ENCODE assay signal across 13 cellular contexts in the genomic region with DNA sequence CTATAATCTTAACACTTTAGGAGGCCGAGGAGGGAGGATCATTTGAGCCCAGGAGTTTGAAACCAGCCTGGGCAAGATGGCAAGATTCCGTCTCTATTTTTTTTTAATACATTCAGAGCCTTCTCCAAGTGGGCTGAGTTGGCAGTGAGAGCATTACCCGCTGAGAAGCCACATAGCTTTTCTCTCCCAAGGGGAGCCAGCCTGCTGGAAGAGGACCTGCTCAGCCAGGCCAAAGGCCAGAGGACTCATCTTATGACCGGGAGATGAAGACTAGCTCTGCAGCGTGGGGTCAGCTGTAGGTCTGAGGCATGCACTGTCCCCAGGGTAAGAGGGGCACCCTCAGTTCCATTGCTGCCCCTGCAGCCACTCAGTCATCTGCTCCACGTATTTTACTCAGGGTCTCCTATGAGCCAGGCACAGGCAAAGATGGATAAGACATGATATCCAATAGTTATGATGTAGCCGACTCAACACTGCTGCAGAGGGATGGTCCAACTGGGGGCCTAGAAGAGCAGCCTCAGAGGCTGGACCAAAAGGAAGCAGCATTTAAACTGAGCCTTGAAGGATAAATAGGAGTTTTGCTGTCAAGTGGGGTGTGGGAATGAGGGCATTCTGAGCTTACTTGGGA. TPM values are rescaled to one million over a fixed set of nuclear protein-coding genes. Genes with fewer than 3 reads are reported as not detected.
A peak's percentile ranks its signal among the peaks of the same experiment; 100 is the strongest.
DNase-seq lines count a peak whose midpoint lies in the region; ATAC-seq and TF ChIP-seq lines count a peak whose summit lies in the region.
"Had no signal": no experiment of that assay in that cellular context is flagged by ENCODE, and none has a peak within 500 bp of the region (broad histone marks: within the 10 kb centered on the region; RNA-seq: fewer than 3 reads in every experiment).

No MANE protein-coding gene starts in this region.

- 76% methylated on average over 7 of the region's 7 CpGs for WGBS in mammary epithelial cell (ENCODE audit: low coverage, missing lambda C conversion rate)
- no CpG with 5 or more reads among the region's 7 CpGs for WGBS in mesendoderm (ENCODE audit: extremely low coverage, insufficient coverage, low lambda C conversion rate)
- 93% methylated on average over 3 to 7 of the region's 7 CpGs for WGBS in transverse colon (ENCODE audit: low coverage in 1 of 2), 2 donors

- peaks cover 39% of the 10 kb centered on the region for H3K4me1 Mint-ChIP-seq in MCF 10A (ENCODE audit: insufficient read depth, unreplicated experiment)
- H3K4me1 Mint-ChIP-seq in activated T-helper 17 cell treated with anti-CD3 and anti-CD28 coated beads, Interleukin-2, amount 50 U/mL, for 72 hours: no peaks in the 10 kb centered on the region

- H2AK5ac ChIP-seq in mesendoderm (ENCODE audit: low read length): no peak overlapping the region

- no peak overlapping the region for H2AFZ ChIP-seq in mammary epithelial cell (ENCODE audit: low read depth, low read length)

- CTCF ChIA-PET in MCF 10A (lab: Yijun Ruan, JAX) (interaction anchor here (0.7 to 21.1 kb wide), 7 partner anchors 8 to 158 kb away, joined by 3 to 847 read pairs (median 20); partner anchors contain the start of genes AVPI1 and ZFYVE27), mammary epithelial cell (lab: Charles Lee; ENCODE audit: low non-redundant PET) (no interaction called here)

- peak overlapping the region; percentile 6 for H3K23ac ChIP-seq in mesendoderm (ENCODE audit: low read length)

- H4K20me1 ChIP-seq in mammary epithelial cell (ENCODE audit: insufficient read depth, low read length): no peaks in the 10 kb centered on the region

- H3K27me3 Mint-ChIP-seq in MCF 10A (ENCODE audit: insufficient read depth, unreplicated experiment): no peaks in the 10 kb centered on the region
- peaks cover 10% of the 10 kb centered on the region for H3K27me3 Mint-ChIP-seq in activated T-helper 17 cell treated with anti-CD3 and anti-CD28 coated beads, Interleukin-2, amount 50 U/mL, for 72 hours

- H3K4me2 ChIP-seq in mammary epithelial cell (ENCODE audit: insufficient read depth, low read depth, low read length) (no peak overlapping the region), mesendoderm (ENCODE audit: low read length) (no peak overlapping the region)

- no peak overlapping the region for H3K56ac ChIP-seq in mesendoderm (ENCODE audit: low read length)

- no peak for TF ChIP-seq POLR2A in transverse colon (IDR thresholded peaks at IDR 0.05)

- H3K27ac Mint-ChIP-seq in MCF 10A (ENCODE audit: low read depth, unreplicated experiment): no peak overlapping the region
- peak overlapping the region; percentile 26 for H3K27ac Mint-ChIP-seq in activated T-helper 17 cell treated with anti-CD3 and anti-CD28 coated beads, Interleukin-2, amount 50 U/mL, for 72 hours

- peak overlapping the region; percentile 97 for H3K4me3 Mint-ChIP-seq in MCF 10A (ENCODE audit: unreplicated experiment)
- H3K4me3 Mint-ChIP-seq in activated T-helper 17 cell treated with anti-CD3 and anti-CD28 coated beads, Interleukin-2, amount 50 U/mL, for 72 hours: peak overlapping the region; percentile 83

- H3K4me3 ChIP-seq in mammary epithelial cell (replicated peaks in 1 of 3; ENCODE audit: insufficient read depth in 1 of 3, low read depth in 2 of 3, low read length in 3 of 3) (no peak overlapping the region), mesendoderm (ENCODE audit: low read length) (no peak overlapping the region), transverse colon (no peak overlapping the region)
- H3K4me3 ChIP-seq: GM12878 had no signal

- H4K8ac ChIP-seq in mesendoderm (ENCODE audit: low read depth, low read length): no peak overlapping the region

- dilution Hi-C loops in mammary epithelial cell (cut with HindIII; ENCODE audit: low sequenced_read_pairs): no loop called here

- POLR2A ChIA-PET in MCF 10A (lab: Yijun Ruan, JAX): interaction anchor here (15.2 to 20.1 kb wide), 2 partner anchors 18 to 30 kb away, joined by 539 to 915 read pairs; partner anchors contain the start of genes AVPI1 and ZFYVE27

- ATAC-seq in activated T-helper 17 cell treated with anti-CD3 and anti-CD28 coated beads, Interleukin-2, amount 50 U/mL, for 72 hours (replicated peaks): no peak
- ATAC-seq in HG02870 (IDR thresholded peaks at IDR 0.05; ENCODE audit: unreplicated experiment): no peak
- ATAC-seq: GM12878, left ventricle myocardium superior had no signal

- H3K9ac ChIP-seq in mammary epithelial cell (ENCODE audit: insufficient read depth, low read length): no peak overlapping the region
- H3K9ac ChIP-seq in mesendoderm (ENCODE audit: low read length): no peak overlapping the region

- DNase-seq in MCF 10A (ENCODE audit: unreplicated experiment): no peak
- no peak for DNase-seq in mammary epithelial cell
- DNase-seq in mesendoderm: no peak
- no peak for DNase-seq in transverse colon
- no peak for DNase-seq in GM10266 (ENCODE audit: extremely low spot score)
- DNase-seq in NCI-H69 (lab: John Stamatoyannopoulos, UW): no peak
- DNase-seq: DND-41, Karpas-422, left ventricle myocardium superior, NCI-H1930 had no signal

- H3K79me1 ChIP-seq in mesendoderm (ENCODE audit: low read length): peaks cover 7% of the 10 kb centered on the region

- H3K79me2 ChIP-seq in mammary epithelial cell (ENCODE audit: insufficient read depth, low read length): peaks cover 37% of the 10 kb centered on the region
- peaks cover 8% of the 10 kb centered on the region for H3K79me2 ChIP-seq in mesendoderm (ENCODE audit: control insufficient read depth, insufficient read depth, low read length)

- H2BK120ac ChIP-seq in mesendoderm (ENCODE audit: low read depth, low read length): no peak overlapping the region

- no peaks in the 10 kb centered on the region for H3K27me3 ChIP-seq in mammary epithelial cell (ENCODE audit: insufficient read depth, low read length)
- H3K27me3 ChIP-seq in mesendoderm (ENCODE audit: insufficient read depth, low read length, poor library complexity): no peaks in the 10 kb centered on the region
- H3K27me3 ChIP-seq in transverse colon: no peaks in the 10 kb centered on the region

- H3K9me3 Mint-ChIP-seq in MCF 10A (ENCODE audit: unreplicated experiment): no peaks in the 10 kb centered on the region
- no peaks in the 10 kb centered on the region for H3K9me3 Mint-ChIP-seq in activated T-helper 17 cell treated with anti-CD3 and anti-CD28 coated beads, Interleukin-2, amount 50 U/mL, for 72 hours

- H3K4me1 ChIP-seq in mammary epithelial cell (ENCODE audit: insufficient read depth, low read length): peaks cover 23% of the 10 kb centered on the region
- peaks cover 12% of the 10 kb centered on the region for H3K4me1 ChIP-seq in mesendoderm (ENCODE audit: control insufficient read depth, low read depth, low read length)
- H3K4me1 ChIP-seq in transverse colon: peaks cover 23 to 55% (median 37%) of the 10 kb centered on the region in 4 donors

- no peak for TF ChIP-seq EP300 in transverse colon (IDR thresholded peaks at IDR 0.05; ENCODE audit: low read depth)

- H2BK5ac ChIP-seq in mesendoderm (ENCODE audit: low read length): no peak overlapping the region

- H3K4ac ChIP-seq in mesendoderm (ENCODE audit: low read depth, low read length): no peak overlapping the region

- no peak overlapping the region for H2BK15ac ChIP-seq in mesendoderm (replicated peaks; ENCODE audit: low read depth)

- no TSS peak for BruUV-seq in MCF 10A (replicated peaks; lab: Mats Ljungman, UMichigan)
- no TSS peak for BruUV-seq in mammary epithelial cell (replicated peaks; lab: Mats Ljungman, UMichigan)

- no peak overlapping the region for H4K5ac ChIP-seq in mesendoderm (ENCODE audit: low read length)

- H3K9me3 ChIP-seq in mammary epithelial cell (replicated peaks; ENCODE audit: insufficient read depth, low read length): no peaks in the 10 kb centered on the region
- no peaks in the 10 kb centered on the region for H3K9me3 ChIP-seq in transverse colon

- H3K36me3 ChIP-seq in mammary epithelial cell (ENCODE audit: insufficient read depth, low read length) (peaks cover 5% of the 10 kb centered on the region), mesendoderm (ENCODE audit: control insufficient read depth, insufficient read depth, low read length) (no peaks in the 10 kb centered on the region), transverse colon (no peaks in the 10 kb centered on the region)

- peaks cover 12% of the 10 kb centered on the region for H3K36me3 Mint-ChIP-seq in MCF 10A (ENCODE audit: insufficient read depth, unreplicated experiment)
- no peaks in the 10 kb centered on the region for H3K36me3 Mint-ChIP-seq in activated T-helper 17 cell treated with anti-CD3 and anti-CD28 coated beads, Interleukin-2, amount 50 U/mL, for 72 hours (ENCODE audit: low read depth)

- H3K18ac ChIP-seq in mesendoderm (ENCODE audit: low read length): no peak overlapping the region

- TF ChIP-seq CTCF in MCF 10A (IDR thresholded peaks at IDR 0.05; ENCODE audit: unreplicated experiment): no peak
- TF ChIP-seq CTCF in mammary epithelial cell (conservative IDR thresholded peaks at IDR 0.05 in 1 of 2, IDR thresholded peaks at IDR 0.05 in 1 of 2; ENCODE audit: extremely low read depth in 1 of 2, insufficient read depth in 1 of 2, low read depth in 1 of 2, low read length in 2 of 2): no peak
- TF ChIP-seq CTCF in transverse colon (IDR thresholded peaks at IDR 0.05): no peak
- TF ChIP-seq CTCF in GM10266 (IDR thresholded peaks at IDR 0.05; ENCODE audit: control insufficient read depth, insufficient read depth, low read depth, missing control alignments): no peak

- intact Hi-C loops in MCF 10A (cut with micrococcal nuclease): no loop called here
- intact Hi-C loops in mammary epithelial cell (cut with micrococcal nuclease): no loop called here
- intact Hi-C loops in transverse colon (cut with DNase I; ENCODE audit: low total_unique reads): no loop called here

- H3K27ac ChIP-seq in mammary epithelial cell (ENCODE audit: insufficient read depth, low read depth, low read length) (no peak overlapping the region), mesendoderm (ENCODE audit: low read depth, low read length) (no peak overlapping the region), transverse colon (peak overlapping the region; percentile 93 to 99 (median 98))

- in situ Hi-C loops in mammary epithelial cell (cut with MboI; ENCODE audit: low sequenced_read_pairs in 2 of 2): no loop called here
- in situ Hi-C loops in transverse colon (cut with MboI; ENCODE audit: low pct_ligation_motif_present in 1 of 4, low pct_unique_long_range_greater_than_20kb in 1 of 4, low sequenced_read_pairs in 3 of 4): no loop called here

RNA-seq across cellular contexts. Expression of gene MARVELD1, which starts 1.8 kb away (rescaled TPM):
- total RNA-seq in MCF 10A (2022) (51.0 and 54.9 TPM in 2 replicates), mammary epithelial cell (10 to 100 TPM; 39.8 to 72.5 TPM), transverse colon (10 to 100 TPM in 2 of 4 donors, 1 to 10 TPM in 2; 5.6 to 24.6 (median 13.6) TPM)
- 84.8 TPM for polyA plus RNA-seq in mammary epithelial cell
- polyA minus RNA-seq in mammary epithelial cell: 74.7 TPM
- 1 to 10 TPM; 2.0 TPM for total RNA-seq in activated T-helper 17 cell treated with anti-CD3 and anti-CD28 coated beads, Interleukin-2, amount 50 U/mL, for 72 hours
- polyA plus RNA-seq in mesendoderm (2013, experiment 1 of 2): 23.5 TPM
- 23.3 TPM for polyA plus RNA-seq in mesendoderm (2013, experiment 2 of 2)

RNA-seq across cellular contexts. Expression of gene AVPI1, which starts 24.7 kb away (rescaled TPM):
- total RNA-seq in MCF 10A (2022) (276 and 305 TPM in 2 replicates), mammary epithelial cell (10 to 100 TPM; 31.4 to 33.8 TPM), transverse colon (10 to 100 TPM; 24.3 to 79.3 (median 47.9) TPM)
- polyA plus RNA-seq in mammary epithelial cell: 22.9 TPM
- 14.2 TPM for polyA minus RNA-seq in mammary epithelial cell
- total RNA-seq in activated T-helper 17 cell treated with anti-CD3 and anti-CD28 coated beads, Interleukin-2, amount 50 U/mL, for 72 hours: 1 to 10 TPM; 1.5 to 1.9 TPM
- polyA plus RNA-seq in mesendoderm (2013, experiment 1 of 2): 3.3 TPM
- 2.9 TPM for polyA plus RNA-seq in mesendoderm (2013, experiment 2 of 2)

RNA-seq across cellular contexts. Expression of gene ZFYVE27, which starts 25.2 kb away (rescaled TPM):
- total RNA-seq in MCF 10A (2022) (25.7 and 28.7 TPM in 2 replicates), mammary epithelial cell (10 to 100 TPM; 26.8 to 33.5 TPM), transverse colon (100 to 1,000 TPM in 1 of 4 donors, 10 to 100 TPM in 3; 46.4 to 102 (median 63.9) TPM)
- polyA plus RNA-seq in mammary epithelial cell: 14.3 TPM
- polyA minus RNA-seq in mammary epithelial cell: 9.4 TPM
- 10 to 100 TPM; 31.1 to 36.8 TPM for total RNA-seq in activated T-helper 17 cell treated with anti-CD3 and anti-CD28 coated beads, Interleukin-2, amount 50 U/mL, for 72 hours
- 9.5 TPM for polyA plus RNA-seq in mesendoderm (2013, experiment 1 of 2)
- 8.5 TPM for polyA plus RNA-seq in mesendoderm (2013, experiment 2 of 2)

Comparison
In these comparisons a context has a peak if more than half of its experiments do, and no peak if none do; other contexts are left out.
1. H3K27ac ChIP-seq: peak in transverse colon (4 of 4); none in mammary epithelial cell (single experiment) and mesendoderm (single experiment).
2. RNA of gene AVPI1, which starts 24.7 kb away (total RNA-seq): 276 to 305 TPM in MCF 10A, 24.3 to 79.3 TPM in transverse colon and 31.4 to 33.8 TPM in mammary epithelial cell; 1.5 to 1.9 TPM in activated T-helper 17 cell treated with anti-CD3 and anti-CD28 coated beads, Interleukin-2, amount 50 U/mL, for 72 hours; every median in the first group is over 4 times any median in the second.